Comparison of ENCODE assay signal across 29 cellular contexts in genomic region chr15:26318689-26319088, GRCh38.
"Had no signal": no experiment of that assay in that cellular context is flagged by ENCODE, and none has a peak within 500 bp of the region (broad histone marks: within the 10 kb centered on the region; RNA-seq: fewer than 3 reads in every experiment).

No MANE protein-coding gene starts in this region.

- H3K4me3 ChIP-seq: colonic mucosa, coronary artery, dorsolateral prefrontal cortex, esophagus muscularis mucosa, esophagus squamous epithelium, gastrocnemius medialis, gastroesophageal sphincter, heart left ventricle, heart right ventricle had no signal

- FAIRE-seq: colon, endometrium, endothelial cell of umbilical vein, frontal cortex had no signal

- H3K36me3 ChIP-seq: colonic mucosa, esophagus muscularis mucosa, esophagus squamous epithelium, gastrocnemius medialis, gastroesophageal sphincter, heart left ventricle, heart right ventricle had no signal

- H3K9me3 ChIP-seq: colonic mucosa, esophagus muscularis mucosa, esophagus squamous epithelium, gastrocnemius medialis, gastroesophageal sphincter, heart left ventricle had no signal

- H3K4me3 Mint-ChIP-seq: dendritic cell treated with granulocyte-macrophage colony-stimulating factor and Interleukin-4, amounts not matched to agents 40 ng/mL and 50 ng/mL, for 4 days; effector memory CD8-positive, alpha-beta T cell; endodermal cell had no signal

- H3K27me3 ChIP-seq: colonic mucosa, esophagus muscularis mucosa, esophagus squamous epithelium, foreskin keratinocyte, gastrocnemius medialis, gastroesophageal sphincter, heart left ventricle, heart right ventricle had no signal

- H3K27me3 Mint-ChIP-seq: dendritic cell treated with granulocyte-macrophage colony-stimulating factor and Interleukin-4, amounts not matched to agents 40 ng/mL and 50 ng/mL, for 4 days; effector memory CD8-positive, alpha-beta T cell had no signal

- DNase-seq: colonic mucosa; cortex of kidney; dermis blood vessel endothelial cell; dorsolateral prefrontal cortex; effector CD4-positive, alpha-beta T cell; effector CD8-positive, alpha-beta T cell; effector memory CD4-positive, alpha-beta T cell; effector memory CD8-positive, alpha-beta T cell; endodermal cell; erythroblast; esophagus squamous epithelium; foreskin fibroblast; foreskin keratinocyte; foreskin melanocyte; gastrocnemius medialis; glutamatergic neuron; head of caudate nucleus; heart left ventricle; heart right ventricle had no signal

- H3K4me1 Mint-ChIP-seq: endodermal cell had no signal

- H3K27ac Mint-ChIP-seq: dendritic cell treated with granulocyte-macrophage colony-stimulating factor and Interleukin-4, amounts not matched to agents 40 ng/mL and 50 ng/mL, for 4 days; effector memory CD8-positive, alpha-beta T cell; endodermal cell had no signal

- H3K27ac ChIP-seq: colonic mucosa, coronary artery, dorsolateral prefrontal cortex, epithelial cell of prostate, esophagus muscularis mucosa, esophagus squamous epithelium, foreskin keratinocyte, gastrocnemius medialis, gastroesophageal sphincter, heart left ventricle, heart right ventricle had no signal

- ATAC-seq: effector memory CD8-positive, alpha-beta T cell; esophagus mucosa; foreskin keratinocyte; gastrocnemius medialis; gastroesophageal sphincter; heart left ventricle; heart right ventricle had no signal

- H3K4me1 ChIP-seq: colonic mucosa, esophagus squamous epithelium, foreskin keratinocyte, gastrocnemius medialis, heart left ventricle, heart right ventricle had no signal
